ENCODE assay signal across 1 cellular context in genomic region chr14:22613736-22614239, GRCh38.
TF ChIP-seq lines count a peak whose summit lies in the region.

No MANE protein-coding gene starts in this region.

TF ChIP-seq in HCT116, 20 proteins besides CTCF, POLR2A, EP300 and RAD21 (continued from another document):
- TF ChIP-seq, protein P1, sequence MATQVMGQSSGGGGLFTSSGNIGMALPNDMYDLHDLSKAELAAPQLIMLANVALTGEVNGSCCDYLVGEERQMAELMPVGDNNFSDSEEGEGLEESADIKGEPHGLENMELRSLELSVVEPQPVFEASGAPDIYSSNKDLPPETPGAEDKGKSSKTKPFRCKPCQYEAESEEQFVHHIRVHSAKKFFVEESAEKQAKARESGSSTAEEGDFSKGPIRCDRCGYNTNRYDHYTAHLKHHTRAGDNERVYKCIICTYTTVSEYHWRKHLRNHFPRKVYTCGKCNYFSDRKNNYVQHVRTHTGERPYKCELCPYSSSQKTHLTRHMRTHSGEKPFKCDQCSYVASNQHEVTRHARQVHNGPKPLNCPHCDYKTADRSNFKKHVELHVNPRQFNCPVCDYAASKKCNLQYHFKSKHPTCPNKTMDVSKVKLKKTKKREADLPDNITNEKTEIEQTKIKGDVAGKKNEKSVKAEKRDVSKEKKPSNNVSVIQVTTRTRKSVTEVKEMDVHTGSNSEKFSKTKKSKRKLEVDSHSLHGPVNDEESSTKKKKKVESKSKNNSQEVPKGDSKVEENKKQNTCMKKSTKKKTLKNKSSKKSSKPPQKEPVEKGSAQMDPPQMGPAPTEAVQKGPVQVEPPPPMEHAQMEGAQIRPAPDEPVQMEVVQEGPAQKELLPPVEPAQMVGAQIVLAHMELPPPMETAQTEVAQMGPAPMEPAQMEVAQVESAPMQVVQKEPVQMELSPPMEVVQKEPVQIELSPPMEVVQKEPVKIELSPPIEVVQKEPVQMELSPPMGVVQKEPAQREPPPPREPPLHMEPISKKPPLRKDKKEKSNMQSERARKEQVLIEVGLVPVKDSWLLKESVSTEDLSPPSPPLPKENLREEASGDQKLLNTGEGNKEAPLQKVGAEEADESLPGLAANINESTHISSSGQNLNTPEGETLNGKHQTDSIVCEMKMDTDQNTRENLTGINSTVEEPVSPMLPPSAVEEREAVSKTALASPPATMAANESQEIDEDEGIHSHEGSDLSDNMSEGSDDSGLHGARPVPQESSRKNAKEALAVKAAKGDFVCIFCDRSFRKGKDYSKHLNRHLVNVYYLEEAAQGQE (IDR thresholded peaks at IDR 0.05; ENCODE audit: low read depth), result no peak
- TF ChIP-seq YY1 (IDR thresholded peaks at IDR 0.05; ENCODE audit: extremely low read depth, insufficient replicate concordance, low read depth, low read length) (no peak), POLR2AphosphoS5 (IDR thresholded peaks at IDR 0.05; ENCODE audit: low read depth, low read length) (no peak), EGR1 (IDR thresholded peaks at IDR 0.05; ENCODE audit: low read depth) (no peak), EZH2phosphoT487 (IDR thresholded peaks at IDR 0.05; ENCODE audit: borderline replicate concordance) (no peak), SP1 (IDR thresholded peaks at IDR 0.05; ENCODE audit: low read depth) (no peak), JUND (IDR thresholded peaks at IDR 0.05) (no peak)
- TF ChIP-seq, protein P2, sequence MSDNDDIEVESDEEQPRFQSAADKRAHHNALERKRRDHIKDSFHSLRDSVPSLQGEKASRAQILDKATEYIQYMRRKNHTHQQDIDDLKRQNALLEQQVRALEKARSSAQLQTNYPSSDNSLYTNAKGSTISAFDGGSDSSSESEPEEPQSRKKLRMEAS (IDR thresholded peaks at IDR 0.05), result no peak
TF ChIP-seq in HCT116: peak in this region for 0.
